Comparison of ENCODE assay signal across 1 cellular context in genomic region chr12:120495723-120496352, GRCh38.
TF ChIP-seq lines count a peak whose summit lies in the region.

DYNLL1 (plus strand) TSS chr12:120496113; CDS start chr12:120496422, 309 bp downstream.

TF ChIP-seq in HepG2, 621 proteins besides CTCF, POLR2A, EP300 and RAD21 (continued from another document and continues in another):
- 0 out of 2 replicates have a peak, but pooled peaks have one; percentile 29 for TF ChIP-seq ZBTB26 (CRISPR knock-in tag; IDR thresholded peaks at IDR 0.05; ENCODE audit: borderline replicate concordance)
- 0 out of 2 replicates have a peak, but pooled peaks have one; percentile 41 for TF ChIP-seq SNAPC2 (CRISPR knock-in tag; IDR thresholded peaks at IDR 0.05)
- 0 out of 2 replicates have a peak, but pooled peaks have one; percentile 36 for TF ChIP-seq ZNF772 (CRISPR knock-in tag; IDR thresholded peaks at IDR 0.05)
- peak; percentile 58; the same call in 1 of the 2 replicates for TF ChIP-seq KMT2A (CRISPR knock-in tag; IDR thresholded peaks at IDR 0.05)
- TF ChIP-seq U2AF1 (optimal IDR thresholded peaks at IDR 0.05; ENCODE audit: low read depth, low read length) = no peak
- peak; percentile 41; the same call in 1 of the 2 replicates for TF ChIP-seq ZBED4 (CRISPR knock-in tag; IDR thresholded peaks at IDR 0.05; ENCODE audit: borderline replicate concordance)
- no peak for TF ChIP-seq ZNF225 (CRISPR knock-in tag; IDR thresholded peaks at IDR 0.05)
- TF ChIP-seq MAFG (CRISPR knock-in tag; IDR thresholded peaks at IDR 0.05) = no peak
- TF ChIP-seq SRSF9 (IDR thresholded peaks at IDR 0.05; ENCODE audit: borderline replicate concordance, insufficient read depth, low read depth, low read length, poor library complexity, severe bottlenecking) = no peak
- TF ChIP-seq E2F2 (CRISPR knock-in tag; IDR thresholded peaks at IDR 0.05; ENCODE audit: borderline replicate concordance) = no peak
- TF ChIP-seq TFAP4 (IDR thresholded peaks at IDR 0.05; ENCODE audit: borderline replicate concordance, low read depth) = peak; percentile 73; the same call in 1 of the 2 replicates
- TF ChIP-seq SRF (IDR thresholded peaks at IDR 0.05; ENCODE audit: low read depth, low read length) = 0 out of 2 replicates have a peak, but pooled peaks have one; percentile 63
- 0 out of 2 replicates have a peak, but pooled peaks have one; percentile 38 for TF ChIP-seq WIZ (CRISPR knock-in tag; IDR thresholded peaks at IDR 0.05)
- TF ChIP-seq THAP11 (CRISPR knock-in tag; IDR thresholded peaks at IDR 0.05) = peak; percentile 85
- peak; percentile 96 for TF ChIP-seq ZNF333 (CRISPR knock-in tag; IDR thresholded peaks at IDR 0.05; ENCODE audit: borderline replicate concordance)
- no peak for TF ChIP-seq ZBTB4 (CRISPR knock-in tag; IDR thresholded peaks at IDR 0.05; ENCODE audit: borderline replicate concordance)
- peak; percentile 61 for TF ChIP-seq CBX1 (IDR thresholded peaks at IDR 0.05; ENCODE audit: low read depth)
- peak; percentile 54 for TF ChIP-seq TFDP2 (CRISPR knock-in tag; IDR thresholded peaks at IDR 0.05)
- TF ChIP-seq ESRRA (CRISPR knock-in tag; IDR thresholded peaks at IDR 0.05; ENCODE audit: low read depth) = peak; percentile 40; the same call in 1 of the 2 replicates
- no peak for TF ChIP-seq ZBTB7A (CRISPR knock-in tag; IDR thresholded peaks at IDR 0.05)
- TF ChIP-seq HNF4G (IDR thresholded peaks at IDR 0.05; ENCODE audit: borderline replicate concordance, low read depth, low read length) = 0 out of 2 replicates have a peak, but pooled peaks have one; percentile 9
- no peak for TF ChIP-seq HNF4G (CRISPR knock-in tag; IDR thresholded peaks at IDR 0.05; ENCODE audit: borderline replicate concordance, low read depth)
- TF ChIP-seq SIN3B (IDR thresholded peaks at IDR 0.05; ENCODE audit: low read length) = peak; percentile 55; the same call in 1 of the 2 replicates
- TF ChIP-seq ZNF354B (CRISPR knock-in tag; IDR thresholded peaks at IDR 0.05) = no peak
- no peak for TF ChIP-seq ZNF33B (CRISPR knock-in tag; IDR thresholded peaks at IDR 0.05)
- TF ChIP-seq ZNF543 (CRISPR knock-in tag; IDR thresholded peaks at IDR 0.05) = no peak
- peak; percentile 99 for TF ChIP-seq SAP130 (CRISPR knock-in tag; IDR thresholded peaks at IDR 0.05; ENCODE audit: low read depth)
- no peak for TF ChIP-seq ZNF513 (CRISPR knock-in tag; conservative IDR thresholded peaks at IDR 0.05)
- no peak for TF ChIP-seq ZNF839 (CRISPR knock-in tag; IDR thresholded peaks at IDR 0.05; ENCODE audit: borderline replicate concordance)
- TF ChIP-seq ZNF652 (CRISPR knock-in tag; IDR thresholded peaks at IDR 0.05; ENCODE audit: borderline replicate concordance, low read depth) = no peak
- TF ChIP-seq ZNF792 (CRISPR knock-in tag; IDR thresholded peaks at IDR 0.05) = peak; percentile 58; the same call in 1 of the 2 replicates
- peak; percentile 45; the same call in 1 of the 2 replicates for TF ChIP-seq NFKB2 (CRISPR knock-in tag; IDR thresholded peaks at IDR 0.05; ENCODE audit: borderline replicate concordance)
- no peak for TF ChIP-seq ZNF121 (CRISPR knock-in tag; IDR thresholded peaks at IDR 0.05)
- TF ChIP-seq ZNF576 (CRISPR knock-in tag; IDR thresholded peaks at IDR 0.05) = no peak
- TF ChIP-seq TRAFD1 (CRISPR knock-in tag; IDR thresholded peaks at IDR 0.05; ENCODE audit: borderline replicate concordance) = no peak
- no peak for TF ChIP-seq TIGD3 (CRISPR knock-in tag; IDR thresholded peaks at IDR 0.05; ENCODE audit: borderline replicate concordance)
- no peak for TF ChIP-seq JDP2 (CRISPR knock-in tag; IDR thresholded peaks at IDR 0.05; ENCODE audit: borderline replicate concordance)
- no peak for TF ChIP-seq KLF9 (CRISPR knock-in tag; IDR thresholded peaks at IDR 0.05; ENCODE audit: low read depth)
- TF ChIP-seq POLR2G (IDR thresholded peaks at IDR 0.05; ENCODE audit: low read depth, low read length) = peak; percentile 96
- peak; percentile 69 for TF ChIP-seq HDAC2 (CRISPR knock-in tag; IDR thresholded peaks at IDR 0.05)
- no peak; the same call in 1 of the 2 replicates for TF ChIP-seq GATAD2A (CRISPR knock-in tag; IDR thresholded peaks at IDR 0.05)
- no peak for TF ChIP-seq FUBP1 (CRISPR knock-in tag; IDR thresholded peaks at IDR 0.05; ENCODE audit: borderline replicate concordance)
- no peak for TF ChIP-seq ARHGAP35 (CRISPR knock-in tag; IDR thresholded peaks at IDR 0.05; ENCODE audit: borderline replicate concordance)
